Comparison of ENCODE assay signal across 1 cellular context in the genomic region with DNA sequence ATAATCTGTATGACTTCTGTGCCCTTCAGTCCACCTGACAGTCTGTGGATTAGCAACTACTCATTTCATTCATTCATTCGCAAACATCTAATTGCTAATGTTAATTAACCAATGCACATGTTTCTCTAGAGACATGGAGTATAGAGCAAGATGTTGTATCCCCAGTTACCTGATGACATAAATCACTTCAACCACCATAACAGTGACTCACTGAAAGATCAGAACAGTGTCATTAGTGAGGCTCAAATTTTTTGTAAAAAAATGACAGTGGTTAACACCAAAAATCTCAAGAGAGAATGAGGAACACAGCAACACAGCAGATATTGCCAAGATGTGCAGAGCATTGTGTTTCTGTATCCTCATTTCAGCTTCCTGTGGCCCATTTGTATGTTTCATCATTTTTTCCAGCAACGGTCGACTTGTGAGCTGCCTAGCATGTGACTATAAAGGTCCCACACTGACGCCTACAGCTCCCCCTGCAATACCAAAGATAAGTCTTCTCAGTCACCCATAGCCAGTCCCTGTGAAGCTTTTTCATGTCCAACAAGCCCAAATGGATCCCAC.
A peak's percentile ranks its signal among the peaks of the same experiment; 100 is the strongest.
TF ChIP-seq lines count a peak whose summit lies in the region.

No MANE protein-coding gene starts in this region.

TF ChIP-seq in K562, 482 proteins besides CTCF, POLR2A, EP300 and RAD21 (continued from another document and continues in another):
- TF ChIP-seq ZNF589 (CRISPR knock-in tag; IDR thresholded peaks at IDR 0.05; ENCODE audit: low read depth) (peak; percentile 79), L3MBTL2 (IDR thresholded peaks at IDR 0.05) (peak; percentile 96), TEAD4 (IDR thresholded peaks at IDR 0.05; ENCODE audit: low read length) (peak; percentile 56), TEAD4 (CRISPR knock-in tag; IDR thresholded peaks at IDR 0.05; ENCODE audit: borderline replicate concordance) (no peak), JUN (IDR thresholded peaks at IDR 0.05; ENCODE audit: borderline replicate concordance, low read depth, low read length) (peak; percentile 68; the same call in 1 of the 2 replicates), JUN (CRISPR knock-in tag; IDR thresholded peaks at IDR 0.05; ENCODE audit: borderline replicate concordance) (no peak), POU5F1 (IDR thresholded peaks at IDR 0.05; ENCODE audit: borderline replicate concordance, low read depth, low read length, partially characterized antibody) (no peak), ZNF23 (CRISPR knock-in tag; IDR thresholded peaks at IDR 0.05) (0 out of 2 replicates have a peak, but pooled peaks have one; percentile 43), ZNF354B (CRISPR knock-in tag; IDR thresholded peaks at IDR 0.05) (peak; percentile 58), SOX6 (IDR thresholded peaks at IDR 0.05) (peak; percentile 85), NFATC3 (IDR thresholded peaks at IDR 0.05) (0 out of 2 replicates have a peak, but pooled peaks have one; percentile 69), SREBF2 (CRISPR knock-in tag; IDR thresholded peaks at IDR 0.05) (no peak), NCOR1 (IDR thresholded peaks at IDR 0.05) (peak; percentile 42), CHCHD3 (CRISPR knock-in tag; IDR thresholded peaks at IDR 0.05) (no peak), ETV6 (IDR thresholded peaks at IDR 0.05; ENCODE audit: borderline replicate concordance in 1 of 2, low read depth in 2 of 2, low read length in 1 of 2) (0 out of 4 replicates have a peak, but pooled peaks of 1 of the 2 experiments have one; percentile 44), ETV6 (CRISPR knock-in tag; IDR thresholded peaks at IDR 0.05; ENCODE audit: borderline replicate concordance) (no peak), IRF2 (CRISPR knock-in tag; IDR thresholded peaks at IDR 0.05) (no peak), KLF13 (tag; IDR thresholded peaks at IDR 0.05; ENCODE audit: borderline replicate concordance, low read depth) (0 out of 2 replicates have a peak, but pooled peaks have one; percentile 36), SMARCE1 (IDR thresholded peaks at IDR 0.05) (peak; percentile 78), HCFC1 (IDR thresholded peaks at IDR 0.05; ENCODE audit: low read depth, low read length) (0 out of 2 replicates have a peak, but pooled peaks have one; percentile 5), DIDO1 (tag; IDR thresholded peaks at IDR 0.05; ENCODE audit: low read depth) (no peak), ZNF133 (CRISPR knock-in tag; IDR thresholded peaks at IDR 0.05) (0 out of 2 replicates have a peak, but pooled peaks have one; percentile 61), HDAC8 (tag; IDR thresholded peaks at IDR 0.05) (0 out of 2 replicates have a peak, but pooled peaks have one; percentile 41), ZNF175 (CRISPR knock-in tag; IDR thresholded peaks at IDR 0.05; ENCODE audit: low read depth) (0 out of 2 replicates have a peak, but pooled peaks have one; percentile 60)
- TF ChIP-seq, protein P1, sequence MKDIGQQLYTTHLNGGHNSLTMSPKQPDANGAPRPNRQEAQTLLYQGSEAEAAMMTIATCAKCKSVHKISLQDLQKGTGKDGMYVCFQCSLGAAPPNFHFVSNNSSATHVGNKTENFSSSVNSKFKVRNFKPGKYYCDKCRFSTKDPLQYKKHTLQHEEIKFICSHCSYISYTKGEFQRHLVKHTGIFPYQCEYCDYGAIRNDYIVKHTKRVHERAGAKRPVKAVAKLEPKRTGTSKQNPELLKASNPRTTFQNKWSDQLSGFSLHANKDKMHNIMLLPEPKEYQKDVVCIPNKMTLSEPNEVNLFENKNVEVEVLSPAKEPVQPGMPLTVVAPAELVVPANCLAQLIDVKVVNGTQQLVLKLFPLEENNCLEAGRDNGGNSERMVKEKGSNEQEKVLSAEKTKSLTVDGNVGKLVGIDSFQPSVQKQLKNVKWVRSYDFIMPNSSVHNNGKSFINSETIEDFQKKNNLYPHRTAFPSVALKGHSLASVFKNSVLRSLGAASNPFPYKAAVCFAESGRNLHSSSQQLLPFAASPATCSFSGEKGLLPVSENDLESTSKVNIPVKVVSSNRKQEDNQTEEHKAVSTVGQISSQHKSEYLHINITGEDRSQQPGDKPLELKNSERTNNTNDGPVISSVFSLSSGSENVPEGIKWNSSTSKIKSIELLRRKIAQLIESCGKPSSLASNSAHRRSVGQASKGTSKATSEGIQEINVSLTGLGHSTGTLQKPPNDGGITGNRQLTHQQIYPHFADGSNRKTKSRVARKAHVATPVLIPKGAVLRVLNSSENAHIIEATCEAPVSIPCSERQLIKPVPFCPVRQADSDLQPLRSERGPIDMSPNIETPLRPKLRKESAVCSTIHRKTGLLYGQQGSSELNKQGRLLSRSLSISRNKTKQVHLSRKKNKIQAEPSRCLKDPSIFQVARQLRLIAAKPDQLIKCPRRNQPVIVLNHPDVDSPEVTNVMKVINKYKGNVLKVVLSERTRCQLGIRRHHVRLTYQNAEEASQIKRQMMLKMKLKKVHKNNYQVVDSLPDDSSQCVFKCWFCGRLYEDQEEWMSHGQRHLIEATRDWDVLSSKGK (CRISPR knock-in tag; IDR thresholded peaks at IDR 0.05) = no peak
- TF ChIP-seq, protein P2, sequence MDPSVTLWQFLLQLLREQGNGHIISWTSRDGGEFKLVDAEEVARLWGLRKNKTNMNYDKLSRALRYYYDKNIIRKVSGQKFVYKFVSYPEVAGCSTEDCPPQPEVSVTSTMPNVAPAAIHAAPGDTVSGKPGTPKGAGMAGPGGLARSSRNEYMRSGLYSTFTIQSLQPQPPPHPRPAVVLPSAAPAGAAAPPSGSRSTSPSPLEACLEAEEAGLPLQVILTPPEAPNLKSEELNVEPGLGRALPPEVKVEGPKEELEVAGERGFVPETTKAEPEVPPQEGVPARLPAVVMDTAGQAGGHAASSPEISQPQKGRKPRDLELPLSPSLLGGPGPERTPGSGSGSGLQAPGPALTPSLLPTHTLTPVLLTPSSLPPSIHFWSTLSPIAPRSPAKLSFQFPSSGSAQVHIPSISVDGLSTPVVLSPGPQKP (CRISPR knock-in tag; IDR thresholded peaks at IDR 0.05) = no peak
- TF ChIP-seq, protein P3, sequence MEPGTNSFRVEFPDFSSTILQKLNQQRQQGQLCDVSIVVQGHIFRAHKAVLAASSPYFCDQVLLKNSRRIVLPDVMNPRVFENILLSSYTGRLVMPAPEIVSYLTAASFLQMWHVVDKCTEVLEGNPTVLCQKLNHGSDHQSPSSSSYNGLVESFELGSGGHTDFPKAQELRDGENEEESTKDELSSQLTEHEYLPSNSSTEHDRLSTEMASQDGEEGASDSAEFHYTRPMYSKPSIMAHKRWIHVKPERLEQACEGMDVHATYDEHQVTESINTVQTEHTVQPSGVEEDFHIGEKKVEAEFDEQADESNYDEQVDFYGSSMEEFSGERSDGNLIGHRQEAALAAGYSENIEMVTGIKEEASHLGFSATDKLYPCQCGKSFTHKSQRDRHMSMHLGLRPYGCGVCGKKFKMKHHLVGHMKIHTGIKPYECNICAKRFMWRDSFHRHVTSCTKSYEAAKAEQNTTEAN (CRISPR knock-in tag; IDR thresholded peaks at IDR 0.05) = no peak
- TF ChIP-seq, protein P4, sequence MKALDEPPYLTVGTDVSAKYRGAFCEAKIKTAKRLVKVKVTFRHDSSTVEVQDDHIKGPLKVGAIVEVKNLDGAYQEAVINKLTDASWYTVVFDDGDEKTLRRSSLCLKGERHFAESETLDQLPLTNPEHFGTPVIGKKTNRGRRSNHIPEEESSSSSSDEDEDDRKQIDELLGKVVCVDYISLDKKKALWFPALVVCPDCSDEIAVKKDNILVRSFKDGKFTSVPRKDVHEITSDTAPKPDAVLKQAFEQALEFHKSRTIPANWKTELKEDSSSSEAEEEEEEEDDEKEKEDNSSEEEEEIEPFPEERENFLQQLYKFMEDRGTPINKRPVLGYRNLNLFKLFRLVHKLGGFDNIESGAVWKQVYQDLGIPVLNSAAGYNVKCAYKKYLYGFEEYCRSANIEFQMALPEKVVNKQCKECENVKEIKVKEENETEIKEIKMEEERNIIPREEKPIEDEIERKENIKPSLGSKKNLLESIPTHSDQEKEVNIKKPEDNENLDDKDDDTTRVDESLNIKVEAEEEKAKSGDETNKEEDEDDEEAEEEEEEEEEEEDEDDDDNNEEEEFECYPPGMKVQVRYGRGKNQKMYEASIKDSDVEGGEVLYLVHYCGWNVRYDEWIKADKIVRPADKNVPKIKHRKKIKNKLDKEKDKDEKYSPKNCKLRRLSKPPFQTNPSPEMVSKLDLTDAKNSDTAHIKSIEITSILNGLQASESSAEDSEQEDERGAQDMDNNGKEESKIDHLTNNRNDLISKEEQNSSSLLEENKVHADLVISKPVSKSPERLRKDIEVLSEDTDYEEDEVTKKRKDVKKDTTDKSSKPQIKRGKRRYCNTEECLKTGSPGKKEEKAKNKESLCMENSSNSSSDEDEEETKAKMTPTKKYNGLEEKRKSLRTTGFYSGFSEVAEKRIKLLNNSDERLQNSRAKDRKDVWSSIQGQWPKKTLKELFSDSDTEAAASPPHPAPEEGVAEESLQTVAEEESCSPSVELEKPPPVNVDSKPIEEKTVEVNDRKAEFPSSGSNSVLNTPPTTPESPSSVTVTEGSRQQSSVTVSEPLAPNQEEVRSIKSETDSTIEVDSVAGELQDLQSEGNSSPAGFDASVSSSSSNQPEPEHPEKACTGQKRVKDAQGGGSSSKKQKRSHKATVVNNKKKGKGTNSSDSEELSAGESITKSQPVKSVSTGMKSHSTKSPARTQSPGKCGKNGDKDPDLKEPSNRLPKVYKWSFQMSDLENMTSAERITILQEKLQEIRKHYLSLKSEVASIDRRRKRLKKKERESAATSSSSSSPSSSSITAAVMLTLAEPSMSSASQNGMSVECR (CRISPR knock-in tag; IDR thresholded peaks at IDR 0.05) = no peak
- TF ChIP-seq, protein P5, sequence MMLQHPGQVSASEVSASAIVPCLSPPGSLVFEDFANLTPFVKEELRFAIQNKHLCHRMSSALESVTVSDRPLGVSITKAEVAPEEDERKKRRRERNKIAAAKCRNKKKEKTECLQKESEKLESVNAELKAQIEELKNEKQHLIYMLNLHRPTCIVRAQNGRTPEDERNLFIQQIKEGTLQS (IDR thresholded peaks at IDR 0.05) = peak; percentile 93
- TF ChIP-seq, protein P5 (CRISPR knock-in tag; conservative IDR thresholded peaks at IDR 0.05) = no peak
- TF ChIP-seq, protein P6, sequence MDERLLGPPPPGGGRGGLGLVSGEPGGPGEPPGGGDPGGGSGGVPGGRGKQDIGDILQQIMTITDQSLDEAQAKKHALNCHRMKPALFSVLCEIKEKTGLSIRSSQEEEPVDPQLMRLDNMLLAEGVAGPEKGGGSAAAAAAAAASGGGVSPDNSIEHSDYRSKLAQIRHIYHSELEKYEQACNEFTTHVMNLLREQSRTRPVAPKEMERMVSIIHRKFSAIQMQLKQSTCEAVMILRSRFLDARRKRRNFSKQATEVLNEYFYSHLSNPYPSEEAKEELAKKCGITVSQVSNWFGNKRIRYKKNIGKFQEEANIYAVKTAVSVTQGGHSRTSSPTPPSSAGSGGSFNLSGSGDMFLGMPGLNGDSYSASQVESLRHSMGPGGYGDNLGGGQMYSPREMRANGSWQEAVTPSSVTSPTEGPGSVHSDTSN (CRISPR knock-in tag; IDR thresholded peaks at IDR 0.05; ENCODE audit: low read depth) = no peak
- TF ChIP-seq, protein P6 (tag; conservative IDR thresholded peaks at IDR 0.05; ENCODE audit: low read depth) = peak; percentile 85
- TF ChIP-seq, protein P7, sequence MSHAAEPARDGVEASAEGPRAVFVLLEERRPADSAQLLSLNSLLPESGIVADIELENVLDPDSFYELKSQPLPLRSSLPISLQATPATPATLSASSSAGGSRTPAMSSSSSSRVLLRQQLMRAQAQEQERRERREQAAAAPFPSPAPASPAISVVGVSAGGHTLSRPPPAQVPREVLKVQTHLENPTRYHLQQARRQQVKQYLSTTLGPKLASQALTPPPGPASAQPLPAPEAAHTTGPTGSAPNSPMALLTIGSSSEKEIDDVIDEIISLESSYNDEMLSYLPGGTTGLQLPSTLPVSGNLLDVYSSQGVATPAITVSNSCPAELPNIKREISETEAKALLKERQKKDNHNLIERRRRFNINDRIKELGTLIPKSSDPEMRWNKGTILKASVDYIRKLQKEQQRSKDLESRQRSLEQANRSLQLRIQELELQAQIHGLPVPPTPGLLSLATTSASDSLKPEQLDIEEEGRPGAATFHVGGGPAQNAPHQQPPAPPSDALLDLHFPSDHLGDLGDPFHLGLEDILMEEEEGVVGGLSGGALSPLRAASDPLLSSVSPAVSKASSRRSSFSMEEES (CRISPR knock-in tag; IDR thresholded peaks at IDR 0.05) = peak; percentile 27
- TF ChIP-seq, protein P8, sequence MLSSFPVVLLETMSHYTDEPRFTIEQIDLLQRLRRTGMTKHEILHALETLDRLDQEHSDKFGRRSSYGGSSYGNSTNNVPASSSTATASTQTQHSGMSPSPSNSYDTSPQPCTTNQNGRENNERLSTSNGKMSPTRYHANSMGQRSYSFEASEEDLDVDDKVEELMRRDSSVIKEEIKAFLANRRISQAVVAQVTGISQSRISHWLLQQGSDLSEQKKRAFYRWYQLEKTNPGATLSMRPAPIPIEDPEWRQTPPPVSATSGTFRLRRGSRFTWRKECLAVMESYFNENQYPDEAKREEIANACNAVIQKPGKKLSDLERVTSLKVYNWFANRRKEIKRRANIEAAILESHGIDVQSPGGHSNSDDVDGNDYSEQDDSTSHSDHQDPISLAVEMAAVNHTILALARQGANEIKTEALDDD (IDR thresholded peaks at IDR 0.05) = peak; percentile 52
- TF ChIP-seq, protein P9, sequence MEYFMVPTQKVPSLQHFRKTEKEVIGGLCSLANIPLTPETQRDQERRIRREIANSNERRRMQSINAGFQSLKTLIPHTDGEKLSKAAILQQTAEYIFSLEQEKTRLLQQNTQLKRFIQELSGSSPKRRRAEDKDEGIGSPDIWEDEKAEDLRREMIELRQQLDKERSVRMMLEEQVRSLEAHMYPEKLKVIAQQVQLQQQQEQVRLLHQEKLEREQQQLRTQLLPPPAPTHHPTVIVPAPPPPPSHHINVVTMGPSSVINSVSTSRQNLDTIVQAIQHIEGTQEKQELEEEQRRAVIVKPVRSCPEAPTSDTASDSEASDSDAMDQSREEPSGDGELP (CRISPR knock-in tag; IDR thresholded peaks at IDR 0.05; ENCODE audit: borderline replicate concordance) = no peak
